15 cellular contexts compared by ENCODE assay signal in genomic region chrX:9577555-9577954, GRCh38.
DNase-seq lines count a peak whose midpoint lies in the region; FAIRE-seq and TF ChIP-seq lines count a peak whose summit lies in the region.
"Had no signal": no experiment of that assay in that cellular context is flagged by ENCODE, and none has a peak within 500 bp of the region (broad histone marks: within the 10 kb centered on the region; RNA-seq: fewer than 3 reads in every experiment).

No MANE protein-coding gene starts in this region.

- H3K27me3 ChIP-seq in BE2C (no peaks in the 10 kb centered on the region), bronchial epithelial cell (ENCODE audit: control insufficient read depth, insufficient read depth, low read length) (no peaks in the 10 kb centered on the region)
- H3K27me3 ChIP-seq: BLaER1 had no signal

- H3K4me3 Mint-ChIP-seq in nephron progenitor cell: no peak overlapping the region
- H3K4me3 Mint-ChIP-seq: CD8-positive, alpha-beta memory T cell had no signal

- no peaks in the 10 kb centered on the region for H3K9me3 ChIP-seq in BE2C
- H3K9me3 ChIP-seq: Caco-2, HAP-1 had no signal

- no peaks in the 10 kb centered on the region for H3K36me3 ChIP-seq in BE2C
- no peaks in the 10 kb centered on the region for H3K36me3 ChIP-seq in bronchial epithelial cell (ENCODE audit: control insufficient read depth, insufficient read depth, low read length)
- H3K36me3 ChIP-seq: HAP-1 had no signal

- H3K27me3 Mint-ChIP-seq in nephron progenitor cell (ENCODE audit: low read depth, poor library complexity): no peaks in the 10 kb centered on the region

- DNase-seq in BE2C (peak; percentile 11), GM12891 (ENCODE audit: insufficient read length, low spot score) (no peak), bronchial epithelial cell (ENCODE audit: low read depth) (no peak), nephron progenitor cell (no peak)
- no peak for DNase-seq in NK-92 treated with Interleukin-12 subunit alpha and Interleukin-12 subunit beta, amount 100 ng/mL, for 24 hours (lab: John Stamatoyannopoulos, UW)
- DNase-seq in stimulated activated CD4-positive, alpha-beta T cell treated with anti-CD3 and anti-CD28 coated beads, Interleukin-15, amount 100 ng/mL, for 24 hours: no peak
- DNase-seq: Caco-2; CD8-positive, alpha-beta memory T cell; DND-41; GDM1 had no signal

- peak overlapping the region; percentile 20 for H3K27ac Mint-ChIP-seq in nephron progenitor cell

- H3K4me1 Mint-ChIP-seq in nephron progenitor cell: peaks cover 2% of the 10 kb centered on the region

- FAIRE-seq in GM12891 (lab: Jason Lieb, UNC): peak; percentile 35
- FAIRE-seq in bronchial epithelial cell (lab: Jason Lieb, UNC): peak; percentile 7
- FAIRE-seq: H1, HepG2, HTR-8/SVneo had no signal

- H3K4me1 ChIP-seq in BE2C: peaks cover 3% of the 10 kb centered on the region

- H3K9me3 Mint-ChIP-seq in nephron progenitor cell: peaks cover 50% of the 10 kb centered on the region
- H3K9me3 Mint-ChIP-seq: CD8-positive, alpha-beta memory T cell had no signal

- TF ChIP-seq POLR2A in GM12891 (IDR thresholded peaks at IDR 0.05; ENCODE audit: low read depth, low read length): no peak

- TF ChIP-seq CTCF in BE2C (IDR thresholded peaks at IDR 0.05; ENCODE audit: low read depth, low read length): no peak
- TF ChIP-seq CTCF in bronchial epithelial cell (IDR thresholded peaks at IDR 0.05; ENCODE audit: insufficient read depth, low read length, severe bottlenecking): no peak
- no peak for TF ChIP-seq CTCF in nephron progenitor cell (IDR thresholded peaks at IDR 0.05)

- H3K4me3 ChIP-seq in BE2C (ENCODE audit: low read depth, low read length): no peak overlapping the region
- H3K4me3 ChIP-seq in bronchial epithelial cell (ENCODE audit: low read depth, low read length): no peak overlapping the region
- H3K4me3 ChIP-seq: BLaER1, HAP-1 had no signal

- peaks cover 21% of the 10 kb centered on the region for H3K36me3 Mint-ChIP-seq in nephron progenitor cell (ENCODE audit: low read depth)

TF ChIP-seq in GM12891, 5 proteins besides CTCF, POLR2A, EP300 and RAD21:
- TF ChIP-seq PAX5 (IDR thresholded peaks at IDR 0.05; ENCODE audit: insufficient read depth, low read length, severe bottlenecking) (no peak), SPI1 (IDR thresholded peaks at IDR 0.05; ENCODE audit: low read depth, low read length) (no peak), TAF1 (IDR thresholded peaks at IDR 0.05; ENCODE audit: low read depth, low read length) (no peak), POU2F2 (IDR thresholded peaks at IDR 0.05; ENCODE audit: low read depth, low read length) (no peak), POLR2AphosphoS5 (IDR thresholded peaks at IDR 0.05; ENCODE audit: low read depth, low read length) (no peak)
